Comparison of ENCODE assay signal across 16 cellular contexts in the genomic region with DNA sequence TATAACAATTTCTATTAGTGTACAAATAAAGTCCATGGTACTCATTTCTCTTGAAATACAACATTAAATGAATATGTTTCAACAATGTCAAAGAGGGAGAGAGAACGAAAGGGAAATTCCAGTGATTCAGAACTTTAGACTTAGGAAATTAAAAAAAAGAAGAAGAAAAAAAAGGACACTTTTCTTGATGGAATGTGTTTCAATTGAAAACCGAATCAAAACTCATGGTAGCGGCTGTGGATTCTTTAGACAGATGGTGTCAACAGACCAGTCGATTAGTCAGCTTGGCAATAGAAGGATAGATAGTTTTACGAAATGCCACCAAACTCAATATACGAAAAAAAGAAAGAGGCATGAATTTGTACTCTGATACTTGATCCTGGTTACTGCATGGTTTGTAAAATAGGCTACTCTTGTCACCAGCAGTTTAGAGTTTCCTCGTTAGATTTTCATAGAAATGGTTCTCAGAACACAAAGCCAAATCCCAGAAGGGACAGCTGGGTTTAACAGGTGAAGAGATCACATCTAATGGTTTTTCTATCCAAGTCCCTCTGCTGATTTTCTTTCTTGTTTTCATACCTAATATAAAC.
DNase-seq lines count a peak whose midpoint lies in the region; ATAC-seq and TF ChIP-seq lines count a peak whose summit lies in the region.
"Had no signal": no experiment of that assay in that cellular context is flagged by ENCODE, and none has a peak within 500 bp of the region (broad histone marks: within the 10 kb centered on the region; RNA-seq: fewer than 3 reads in every experiment).

No MANE protein-coding gene starts in this region.

- H3K4me2 ChIP-seq in smooth muscle cell: no peak overlapping the region

- no peaks in the 10 kb centered on the region for H3K9me3 ChIP-seq in smooth muscle cell (replicated peaks; ENCODE audit: low read depth)
- H3K9me3 ChIP-seq: transverse colon had no signal

- 93% methylated on average over 7 of the region's 7 CpGs for WGBS in smooth muscle cell (ENCODE audit: low lambda C conversion rate)

- no peak for ATAC-seq in HG03457 (IDR thresholded peaks at IDR 0.05; ENCODE audit: unreplicated experiment)
- ATAC-seq: naive thymus-derived CD4-positive, alpha-beta T cell had no signal

- peaks cover 76% of the 10 kb centered on the region for H3K79me2 ChIP-seq in smooth muscle cell (ENCODE audit: low read depth)

- TF ChIP-seq CTCF in smooth muscle cell (IDR thresholded peaks at IDR 0.05; ENCODE audit: borderline replicate concordance, insufficient read depth, poor library complexity, severe bottlenecking): no peak

- peak overlapping the region; percentile 32 for H3K27ac ChIP-seq in smooth muscle cell (ENCODE audit: low read depth)
- H3K27ac ChIP-seq: 22Rv1, cardiac muscle cell, transverse colon had no signal

- peaks cover 68% of the 10 kb centered on the region for H3K4me1 ChIP-seq in smooth muscle cell (ENCODE audit: low read depth)
- H3K4me1 ChIP-seq: transverse colon had no signal

- DNase-seq in NCI-H2107 treated with DMSO at 0.1 percent for 48 hours (lab: John Stamatoyannopoulos, UW; ENCODE audit: unreplicated experiment) (peak; percentile 44), NCI-H2107 (lab: John Stamatoyannopoulos, UW) (no peak), NCI-H69 (lab: John Stamatoyannopoulos, UW) (peak; percentile 54), fibroblast of peridontal ligament (ENCODE audit: extremely low read depth) (peak; percentile 87), smooth muscle cell (lab: John Stamatoyannopoulos, UW; ENCODE audit: unreplicated experiment) (no peak), NCI-H2029 (lab: John Stamatoyannopoulos, UW) (no peak)
- no peak for DNase-seq in stimulated activated CD4-positive, alpha-beta T cell treated with anti-CD3 and anti-CD28 coated beads, Interleukin-1b, Interleukin-23, amount 100 ng/mL, for 48 hours
- DNase-seq: activated CD4-positive, alpha-beta T cell treated with anti-CD3 and anti-CD28 coated beads, Interleukin-2, amount 50 U/mL, for 1 hour; erythroblast; naive thymus-derived CD4-positive, alpha-beta T cell; NCI-H1436 treated with DMSO at 0.1 percent for 48 hours; T-helper 1 cell; transverse colon had no signal

- no peak overlapping the region for H3K4me3 ChIP-seq in smooth muscle cell
- H3K4me3 ChIP-seq: cardiac muscle cell, transverse colon had no signal

- H3K9ac ChIP-seq in smooth muscle cell (ENCODE audit: low read depth): no peak overlapping the region

- H3K27me3 ChIP-seq in smooth muscle cell (ENCODE audit: low read depth): no peaks in the 10 kb centered on the region
- H3K27me3 ChIP-seq: cardiac muscle cell, transverse colon had no signal

- H3K36me3 ChIP-seq in smooth muscle cell (ENCODE audit: low read depth): no peaks in the 10 kb centered on the region
- H3K36me3 ChIP-seq: cardiac muscle cell, transverse colon had no signal

- no peaks in the 10 kb centered on the region for H3F3A ChIP-seq in smooth muscle cell (ENCODE audit: low read depth)

- peaks cover 38% of the 10 kb centered on the region for H4K20me1 ChIP-seq in smooth muscle cell (ENCODE audit: low read depth)

- no peak overlapping the region for H2AFZ ChIP-seq in smooth muscle cell (ENCODE audit: low read depth)

Comparison
In these comparisons a context has a peak if more than half of its experiments do, and no peak if none do; other contexts are left out.
1. DNase-seq: peak in NCI-H2107 treated with DMSO at 0.1 percent for 48 hours (single experiment), NCI-H69 (single experiment) and fibroblast of peridontal ligament (single experiment); none in NCI-H2107 (single experiment), smooth muscle cell (single experiment), stimulated activated CD4-positive, alpha-beta T cell treated with anti-CD3 and anti-CD28 coated beads, Interleukin-1b, Interleukin-23, amount 100 ng/mL, for 48 hours (single experiment) and NCI-H2029 (single experiment).